ENCODE assay signal across 8 cellular contexts in the genomic region with DNA sequence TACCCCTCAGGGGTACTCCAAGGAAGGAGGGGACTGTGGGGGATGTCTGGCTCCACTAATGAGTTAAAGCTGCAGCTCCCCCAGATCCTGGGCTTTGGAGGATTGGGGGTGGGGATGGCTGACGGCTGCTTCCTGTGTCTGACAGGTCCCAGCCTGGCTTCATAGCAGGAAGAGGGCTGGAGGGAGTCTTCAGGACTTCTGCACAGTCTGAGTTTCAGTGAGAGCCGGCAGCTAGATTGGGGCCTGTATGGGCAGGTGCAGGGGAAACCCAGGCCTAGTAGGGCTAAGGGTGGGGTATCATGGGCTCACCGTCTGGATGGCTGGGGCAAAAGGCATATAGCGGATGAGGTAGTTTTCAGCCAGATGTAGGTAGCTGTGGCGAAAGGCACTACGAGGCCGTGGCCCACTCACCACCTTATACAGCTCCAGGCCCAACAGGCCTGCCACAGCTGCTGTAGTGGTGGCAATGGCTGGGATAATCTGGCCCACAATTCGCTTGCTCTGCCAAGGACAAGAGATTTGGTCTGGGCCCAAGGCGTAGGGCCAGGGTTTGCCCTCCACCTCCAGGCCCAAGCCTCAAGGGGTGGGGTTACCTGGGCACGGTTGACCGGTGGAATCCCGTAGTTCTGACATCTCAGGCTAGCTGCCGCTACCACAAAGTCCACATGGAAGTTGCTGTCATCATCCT. TPM values are rescaled to one million over a fixed set of nuclear protein-coding genes. Genes with fewer than 3 reads are reported as not detected.
DNase-seq lines count a peak whose midpoint lies in the region; ATAC-seq and TF ChIP-seq lines count a peak whose summit lies in the region.

No MANE protein-coding gene starts in this region.

- H2BK120ac ChIP-seq in neuronal stem cell (ENCODE audit: low read depth, low read length): no peak overlapping the region

- H3K23ac ChIP-seq in neuronal stem cell (ENCODE audit: low read depth, low read length, poor library complexity): peak overlapping the region; percentile 32

- peak overlapping the region; percentile 83 for H2AFZ ChIP-seq in neuronal stem cell (ENCODE audit: low read length)

- peaks cover 0 to 2% of the 10 kb centered on the region in 2 donors for H3K27me3 Mint-ChIP-seq in CD4-positive, alpha-beta memory T cell
- peaks cover 1% of the 10 kb centered on the region for H3K27me3 Mint-ChIP-seq in activated T-cell treated with anti-CD3 and anti-CD28 coated beads, Interleukin-2, amount 50 U/mL, for 72 hours (ENCODE audit: low read depth)

- no peaks in the 10 kb centered on the region for H3K27me3 ChIP-seq in CD4-positive, alpha-beta memory T cell (ENCODE audit: insufficient read depth, low read length)
- no peaks in the 10 kb centered on the region for H3K27me3 ChIP-seq in HL-60 (ENCODE audit: insufficient read depth, poor library complexity, severe bottlenecking)
- peaks cover 0 to 18% (median 13%) of the 10 kb centered on the region in 3 experiments for H3K27me3 ChIP-seq in neuronal stem cell (ENCODE audit: control insufficient read depth in 3 of 3, insufficient read depth in 3 of 3, low read depth in 1 of 3, low read length in 3 of 3)

- H2BK5ac ChIP-seq in neuronal stem cell (ENCODE audit: low read length): peak overlapping the region; percentile 1

- H3K9ac ChIP-seq in neuronal stem cell (ENCODE audit: low read depth, low read length, poor library complexity): no peak overlapping the region

- H4K91ac ChIP-seq in neuronal stem cell (ENCODE audit: low read depth, low read length, poor library complexity): no peak overlapping the region

- no peaks in the 10 kb centered on the region for H3K9me3 Mint-ChIP-seq in CD4-positive, alpha-beta memory T cell
- H3K9me3 Mint-ChIP-seq in activated T-cell treated with anti-CD3 and anti-CD28 coated beads, Interleukin-2, amount 50 U/mL, for 72 hours: no peaks in the 10 kb centered on the region

- peaks cover 45% of the 10 kb centered on the region for H3K4me1 ChIP-seq in CD4-positive, alpha-beta memory T cell (ENCODE audit: insufficient read depth, low read length)
- H3K4me1 ChIP-seq in neuronal stem cell (ENCODE audit: control insufficient read depth in 2 of 2, insufficient read depth in 1 of 2, low read depth in 1 of 2, low read length in 2 of 2): peaks cover 17 to 47% of the 10 kb centered on the region in 2 donors

- H3K4me3 Mint-ChIP-seq in CD4-positive, alpha-beta memory T cell: peak overlapping the region in 2 of 8 donors; percentile 36 to 39
- H3K4me3 Mint-ChIP-seq in activated T-cell treated with anti-CD3 and anti-CD28 coated beads, Interleukin-2, amount 50 U/mL, for 72 hours: no peak overlapping the region

- peaks cover 39% of the 10 kb centered on the region for H3K36me3 ChIP-seq in CD4-positive, alpha-beta memory T cell (ENCODE audit: insufficient read depth, low read length)
- H3K36me3 ChIP-seq in neuronal stem cell (replicated peaks in 1 of 2; ENCODE audit: control insufficient read depth in 2 of 2, insufficient read depth in 2 of 2, low read length in 2 of 2): peaks cover 0 to 2% of the 10 kb centered on the region in 2 donors

- POLR2A ChIA-PET in CD4-positive, alpha-beta memory T cell (lab: Charles Lee; ENCODE audit: partially characterized antibody): interaction anchor here (1.8 to 8.8 kb wide), 2 partner anchors 20 to 31 kb away, joined by 4 to 121 read pairs; no protein-coding TSS in a partner anchor

- H3K36me3 Mint-ChIP-seq in CD4-positive, alpha-beta memory T cell: peaks cover 22 to 46% of the 10 kb centered on the region in 2 donors
- H3K36me3 Mint-ChIP-seq in activated T-cell treated with anti-CD3 and anti-CD28 coated beads, Interleukin-2, amount 50 U/mL, for 72 hours (ENCODE audit: insufficient read depth in 2 of 2): no peaks in the 10 kb centered on the region

- intact Hi-C loops in CD4-positive, alpha-beta memory T cell (cut with micrococcal nuclease): no loop called here

- no peak overlapping the region for H3K4me3 ChIP-seq in CD4-positive, alpha-beta memory T cell (ENCODE audit: low read length in 2 of 2)
- H3K4me3 ChIP-seq in HL-60 (replicated peaks; ENCODE audit: insufficient read depth, low read length) (no peak overlapping the region), neuronal stem cell (ENCODE audit: low read length in 2 of 2) (no peak overlapping the region)

- TF ChIP-seq CTCF in HL-60 (IDR thresholded peaks at IDR 0.05; ENCODE audit: insufficient read depth, low read length): no peak

- no peak for ATAC-seq in GM19035 (IDR thresholded peaks at IDR 0.05; ENCODE audit: unreplicated experiment)
- ATAC-seq in GM18520 (IDR thresholded peaks at IDR 0.05; ENCODE audit: unreplicated experiment): no peak
- no peak for ATAC-seq in activated T-cell treated with anti-CD3 and anti-CD28 coated beads, Interleukin-2, amount 50 U/mL, for 72 hours (replicated peaks in 1 of 2)

- H4K8ac ChIP-seq in neuronal stem cell (ENCODE audit: low read depth, low read length): no peak overlapping the region

- H3K27ac ChIP-seq in CD4-positive, alpha-beta memory T cell (ENCODE audit: low read depth, low read length): no peak overlapping the region
- H3K27ac ChIP-seq in HL-60 (replicated peaks) (peak overlapping the region; percentile 89), caudate nucleus (ENCODE audit: low read depth, low read length) (peak overlapping the region; percentile 30), neuronal stem cell (replicated peaks; ENCODE audit: low read length) (no peak overlapping the region)

- no peak overlapping the region for H2BK12ac ChIP-seq in neuronal stem cell (ENCODE audit: low read length)

- CTCF ChIA-PET in CD4-positive, alpha-beta memory T cell (lab: Charles Lee; ENCODE audit: partially characterized antibody): interaction anchor here (14.9 kb wide), 1 partner anchor 31 kb away, joined by 310 read pairs; no protein-coding TSS in a partner anchor

- no peak overlapping the region for H2BK15ac ChIP-seq in neuronal stem cell (ENCODE audit: low read length)

- H3K18ac ChIP-seq in neuronal stem cell (ENCODE audit: low read length): no peak overlapping the region

- no peak overlapping the region for H3K4me2 ChIP-seq in neuronal stem cell (ENCODE audit: insufficient read depth, low read length, poor library complexity, severe bottlenecking)

- H3K14ac ChIP-seq in neuronal stem cell (ENCODE audit: low read length): no peak overlapping the region

- WGBS in neuronal stem cell (ENCODE audit: extremely low coverage in 2 of 2, insufficient read length in 2 of 2, insufficient replicate concordance in 1 of 2), 2 donors: no CpG with 5 or more reads among the region's 13 CpGs

- no peak for DNase-seq in CD4-positive, alpha-beta memory T cell
- DNase-seq in HL-60 (ENCODE audit: low read depth in 1 of 2, low spot score in 1 of 2) (peak in 1 of 2 experiments; percentile 45), caudate nucleus (lab: John Stamatoyannopoulos, UW) (no peak), neuronal stem cell (ENCODE audit: low spot score) (no peak), COLO829 (ENCODE audit: low spot score) (no peak)
- DNase-seq in activated T-cell treated with anti-CD3 and anti-CD28 coated beads, Interleukin-2, amount 50 U/mL, for 72 hours: no peak

- H2AK5ac ChIP-seq in neuronal stem cell (ENCODE audit: low read depth, low read length): no peak overlapping the region

- H3K27ac Mint-ChIP-seq in CD4-positive, alpha-beta memory T cell: peak overlapping the region in 5 of 7 donors; percentile 15 to 75 (median 63)
- no peak overlapping the region for H3K27ac Mint-ChIP-seq in activated T-cell treated with anti-CD3 and anti-CD28 coated beads, Interleukin-2, amount 50 U/mL, for 72 hours

- H3K4ac ChIP-seq in neuronal stem cell (ENCODE audit: low read length): no peak overlapping the region

- no peaks in the 10 kb centered on the region for H3K79me1 ChIP-seq in neuronal stem cell (ENCODE audit: low read depth, low read length)

- H3K9me3 ChIP-seq in CD4-positive, alpha-beta memory T cell (ENCODE audit: control insufficient read depth in 1 of 2, low read length in 2 of 2): no peaks in the 10 kb centered on the region
- no peaks in the 10 kb centered on the region for H3K9me3 ChIP-seq in neuronal stem cell (replicated peaks in 1 of 2; ENCODE audit: control insufficient read depth in 2 of 2, insufficient read depth in 1 of 2, low read depth in 1 of 2, low read length in 2 of 2)

- H3K4me1 Mint-ChIP-seq in CD4-positive, alpha-beta memory T cell: peaks cover 19 to 74% (median 43%) of the 10 kb centered on the region in 4 donors
- peaks cover 47% of the 10 kb centered on the region for H3K4me1 Mint-ChIP-seq in activated T-cell treated with anti-CD3 and anti-CD28 coated beads, Interleukin-2, amount 50 U/mL, for 72 hours (ENCODE audit: low read depth)

RNA-seq across cellular contexts. Expression of a gene that starts 4.5 kb away (rescaled TPM):
- 1 to 10 TPM in 1 of 2 experiments, under 1 TPM in 1; 0.55 to 1.2 TPM for total RNA-seq in CD4-positive, alpha-beta memory T cell
- 1 to 10 TPM in 1 of 2 donors, under 1 TPM in 1; 0.45 to 1.5 TPM for polyA plus RNA-seq in CD4-positive, alpha-beta memory T cell
- polyA plus RNA-seq in neuronal stem cell (2013, experiment 1 of 2): 0.56 TPM
- 0.42 TPM for polyA plus RNA-seq in neuronal stem cell (2013, experiment 2 of 2)
- total RNA-seq in activated T-cell treated with anti-CD3 and anti-CD28 coated beads, Interleukin-2, amount 50 U/mL, for 72 hours: 1 to 10 TPM; 1.2 to 1.5 TPM

RNA-seq across cellular contexts. Expression of a gene that starts 6.2 kb away (rescaled TPM):
- 100 to 1,000 TPM; 269 to 299 TPM for total RNA-seq in CD4-positive, alpha-beta memory T cell
- 10 to 100 TPM; 39.8 to 45.7 TPM for polyA plus RNA-seq in CD4-positive, alpha-beta memory T cell
- polyA plus RNA-seq in neuronal stem cell (2013, experiment 1 of 2): 4.4 TPM
- polyA plus RNA-seq in neuronal stem cell (2013, experiment 2 of 2): 3.2 TPM
- total RNA-seq in activated T-cell treated with anti-CD3 and anti-CD28 coated beads, Interleukin-2, amount 50 U/mL, for 72 hours: 10 to 100 TPM; 93.5 to 98.6 TPM

RNA-seq across cellular contexts. Expression of a gene that starts 7.9 kb away (rescaled TPM):
- under 1 TPM in 1 of 2 experiments, not detected in 1; 0.17 TPM for total RNA-seq in CD4-positive, alpha-beta memory T cell
- polyA plus RNA-seq in CD4-positive, alpha-beta memory T cell: not detected
- 0.13 TPM for polyA plus RNA-seq in neuronal stem cell (2013, experiment 1 of 2)
- polyA plus RNA-seq in neuronal stem cell (2013, experiment 2 of 2): 0.06 TPM
- under 1 TPM in 1 of 2 donors, not detected in 1; 0.39 TPM for total RNA-seq in activated T-cell treated with anti-CD3 and anti-CD28 coated beads, Interleukin-2, amount 50 U/mL, for 72 hours

RNA-seq across cellular contexts. Expression of a gene that starts 21.2 kb away (rescaled TPM):
- total RNA-seq in CD4-positive, alpha-beta memory T cell: 10 to 100 TPM; 50.1 to 60.0 TPM
- polyA plus RNA-seq in CD4-positive, alpha-beta memory T cell: 10 to 100 TPM; 19.4 to 38.8 TPM
- 20.7 TPM for polyA plus RNA-seq in neuronal stem cell (2013, experiment 1 of 2)
- 19.6 TPM for polyA plus RNA-seq in neuronal stem cell (2013, experiment 2 of 2)
- total RNA-seq in activated T-cell treated with anti-CD3 and anti-CD28 coated beads, Interleukin-2, amount 50 U/mL, for 72 hours: 10 to 100 TPM; 36.5 to 37.4 TPM

RNA-seq across cellular contexts. Expression of a gene that starts 48.8 kb away (rescaled TPM):
- total RNA-seq in CD4-positive, alpha-beta memory T cell: 1 to 10 TPM; 4.6 to 6.7 TPM
- 1 to 10 TPM; 1.0 to 1.9 TPM for polyA plus RNA-seq in CD4-positive, alpha-beta memory T cell
- polyA plus RNA-seq in neuronal stem cell (2013, experiment 1 of 2): 19.8 TPM
- 20.0 TPM for polyA plus RNA-seq in neuronal stem cell (2013, experiment 2 of 2)
- 10 to 100 TPM; 28.0 to 47.2 TPM for total RNA-seq in activated T-cell treated with anti-CD3 and anti-CD28 coated beads, Interleukin-2, amount 50 U/mL, for 72 hours

Comparison
In these comparisons a context has a peak if more than half of its experiments do, and no peak if none do; other contexts are left out.
1. H3K27ac ChIP-seq: peak in HL-60 (single experiment) and caudate nucleus (single experiment); none in CD4-positive, alpha-beta memory T cell (single experiment) and neuronal stem cell (single experiment).